32 cellular contexts compared by ENCODE assay signal in genomic region chr7:31778296-31778695, GRCh38.
"Had no signal": no experiment of that assay in that cellular context is flagged by ENCODE, and none has a peak within 500 bp of the region (broad histone marks: within the 10 kb centered on the region; RNA-seq: fewer than 3 reads in every experiment).

No MANE protein-coding gene starts in this region.

- H3K27ac Mint-ChIP-seq: dendritic cell treated with granulocyte-macrophage colony-stimulating factor and Interleukin-4, amounts not matched to agents 40 ng/mL and 50 ng/mL, for 4 days; endodermal cell; immature natural killer cell; mesothelial cell of epicardium; naive B cell; natural killer cell treated with Interleukin-12 subunit alpha and Interleukin-12 subunit beta and Interleukin-15 and Interleukin-18, amount 100 ng/mL, for 72 hours; stimulated activated naive CD8-positive, alpha-beta T cell treated with anti-CD3 and anti-CD28 coated beads, Interleukin-15, amount 100 ng/mL, for 72 hours had no signal

- H3K9me3 Mint-ChIP-seq: dendritic cell treated with granulocyte-macrophage colony-stimulating factor and Interleukin-4, amounts not matched to agents 40 ng/mL and 50 ng/mL, for 4 days; endodermal cell; mesothelial cell of epicardium; naive B cell; natural killer cell treated with Interleukin-12 subunit alpha and Interleukin-12 subunit beta and Interleukin-15 and Interleukin-18, amount 100 ng/mL, for 72 hours had no signal

- H3K9me3 ChIP-seq: colonic mucosa, gastroesophageal sphincter, mucosa of descending colon, prostate gland, right lobe of liver, suprapubic skin, transverse colon, upper lobe of right lung, vagina had no signal

- H3K4me3 ChIP-seq: colonic mucosa, gastroesophageal sphincter, mucosa of descending colon, prostate gland, right lobe of liver, smooth muscle cell, suprapubic skin, transverse colon, upper lobe of right lung, vagina had no signal

- H3K4me3 Mint-ChIP-seq: dendritic cell treated with granulocyte-macrophage colony-stimulating factor and Interleukin-4, amounts not matched to agents 40 ng/mL and 50 ng/mL, for 4 days; endodermal cell; immature natural killer cell; mesothelial cell of epicardium; naive B cell; natural killer cell treated with Interleukin-12 subunit alpha and Interleukin-12 subunit beta and Interleukin-15 and Interleukin-18, amount 100 ng/mL, for 72 hours; neural crest cell; stimulated activated naive CD8-positive, alpha-beta T cell treated with anti-CD3 and anti-CD28 coated beads, Interleukin-15, amount 100 ng/mL, for 72 hours had no signal

- H3K36me3 Mint-ChIP-seq: immature natural killer cell; mesothelial cell of epicardium; naive B cell; natural killer cell treated with Interleukin-12 subunit alpha and Interleukin-12 subunit beta and Interleukin-15 and Interleukin-18, amount 100 ng/mL, for 72 hours had no signal

- H3K4me1 ChIP-seq: colonic mucosa, gastroesophageal sphincter, parathyroid adenoma, prostate gland, right lobe of liver, suprapubic skin, transverse colon, upper lobe of right lung, vagina had no signal

- H3K27me3 Mint-ChIP-seq: natural killer cell treated with Interleukin-12 subunit alpha and Interleukin-12 subunit beta and Interleukin-15 and Interleukin-18, amount 100 ng/mL, for 72 hours; stimulated activated naive CD8-positive, alpha-beta T cell treated with anti-CD3 and anti-CD28 coated beads, Interleukin-15, amount 100 ng/mL, for 72 hours had no signal

- H3K4me1 Mint-ChIP-seq: immature natural killer cell; naive B cell; stimulated activated naive CD8-positive, alpha-beta T cell treated with anti-CD3 and anti-CD28 coated beads, Interleukin-15, amount 100 ng/mL, for 72 hours had no signal

- H3K27me3 ChIP-seq: colonic mucosa, gastroesophageal sphincter, right lobe of liver, suprapubic skin, transverse colon, upper lobe of right lung, vagina had no signal

- H3K27ac ChIP-seq: colonic mucosa, epithelial cell of prostate, gastroesophageal sphincter, parathyroid adenoma, prostate gland, right lobe of liver, suprapubic skin, transverse colon, upper lobe of right lung, vagina had no signal

- H3K36me3 ChIP-seq: colonic mucosa, gastroesophageal sphincter, prostate gland, right lobe of liver, suprapubic skin, transverse colon, upper lobe of right lung, vagina had no signal

- ATAC-seq: esophagus mucosa; gastroesophageal sphincter; mucosa of descending colon; natural killer cell treated with Interleukin-12 subunit alpha and Interleukin-12 subunit beta and Interleukin-15 and Interleukin-18, amount 100 ng/mL, for 72 hours; right lobe of liver; stimulated activated naive CD8-positive, alpha-beta T cell treated with anti-CD3 and anti-CD28 coated beads, Interleukin-15, amount 100 ng/mL, for 72 hours; upper lobe of right lung had no signal

- DNase-seq: colonic mucosa; effector CD8-positive, alpha-beta T cell; endodermal cell; foreskin fibroblast; hypothalamus; immature natural killer cell; islet precursor cell; kidney glomerular epithelial cell; mesenchymal stem cell; mucosa of descending colon; naive B cell; right lobe of liver; stimulated activated CD4-positive, alpha-beta T cell treated with anti-CD3 and anti-CD28 coated beads, Interleukin-12 subunit alpha, Interleukin-12 subunit beta, amount 100 ng/mL, for 4 hours; stimulated activated CD4-positive, alpha-beta T cell treated with anti-CD3 and anti-CD28 coated beads, Interleukin-1b, Interleukin-23, amount 100 ng/mL, for 48 hours; stimulated activated CD4-positive, alpha-beta T cell treated with anti-CD3 and anti-CD28 coated beads, Interleukin-4, amount 100 ng/mL, for 1 hour; stimulated activated CD8-positive, alpha-beta memory T cell treated with anti-CD3 and anti-CD28 coated beads, Interleukin-4, amount 100 ng/mL, for 48 hours; stimulated activated naive CD4-positive, alpha-beta T cell; stimulated activated naive CD8-positive, alpha-beta T cell treated with anti-CD3 and anti-CD28 coated beads, Interleukin-15, amount 100 ng/mL, for 72 hours; transverse colon; upper lobe of right lung had no signal
